Comparison of ENCODE assay signal across 9 cellular contexts in genomic region chr4:105196523-105197145, GRCh38. TPM values are rescaled to one million over a fixed set of nuclear protein-coding genes. Genes with fewer than 3 reads are reported as not detected.
DNase-seq lines count a peak whose midpoint lies in the region; ATAC-seq and TF ChIP-seq lines count a peak whose summit lies in the region.
"Had no signal": no experiment of that assay in that cellular context is flagged by ENCODE, and none has a peak within 500 bp of the region (broad histone marks: within the 10 kb centered on the region; RNA-seq: fewer than 3 reads in every experiment).

No MANE protein-coding gene starts in this region.

- peaks cover 6 to 22% of the 10 kb centered on the region in 2 donors for H3K4me1 Mint-ChIP-seq in effector memory CD8-positive, alpha-beta T cell (ENCODE audit: low read depth in 2 of 2)
- H3K4me1 Mint-ChIP-seq in progenitor cell of endocrine pancreas (ENCODE audit: low read depth): peaks cover 11% of the 10 kb centered on the region

- TF ChIP-seq CTCF in progenitor cell of endocrine pancreas (IDR thresholded peaks at IDR 0.05; ENCODE audit: unreplicated experiment): peak; percentile 16
- TF ChIP-seq CTCF in GM10266 (IDR thresholded peaks at IDR 0.05; ENCODE audit: control insufficient read depth, insufficient read depth, low read depth, missing control alignments): no peak
- TF ChIP-seq CTCF in vagina (IDR thresholded peaks at IDR 0.05): no peak

- no peaks in the 10 kb centered on the region for H3K27me3 ChIP-seq in vagina

- H3K27ac Mint-ChIP-seq in effector memory CD8-positive, alpha-beta T cell: peak overlapping the region in 1 of 2 donors; percentile 26
- H3K27ac Mint-ChIP-seq in progenitor cell of endocrine pancreas: no peak overlapping the region

- TF ChIP-seq POLR2A in vagina (IDR thresholded peaks at IDR 0.05): no peak

- H3K4me1 ChIP-seq in vagina: peaks cover 38% of the 10 kb centered on the region

- H3K27me3 Mint-ChIP-seq in effector memory CD8-positive, alpha-beta T cell: no peaks in the 10 kb centered on the region
- H3K27me3 Mint-ChIP-seq in progenitor cell of endocrine pancreas: no peaks in the 10 kb centered on the region

- H3K9me3 Mint-ChIP-seq in effector memory CD8-positive, alpha-beta T cell: no peaks in the 10 kb centered on the region
- H3K9me3 Mint-ChIP-seq in progenitor cell of endocrine pancreas (ENCODE audit: low read depth): no peaks in the 10 kb centered on the region

- DNase-seq in LHCN-M2 (ENCODE audit: low read depth) (peak; percentile 50), progenitor cell of endocrine pancreas (ENCODE audit: low spot score, unreplicated experiment) (no peak), GM10266 (ENCODE audit: extremely low spot score) (no peak), SK-N-DZ (ENCODE audit: low spot score) (no peak), vagina (ENCODE audit: extremely low spot score in 2 of 2) (no peak), occipital lobe (lab: John Stamatoyannopoulos, UW) (no peak)
- DNase-seq in effector memory CD8-positive, alpha-beta T cell: no peak

- no peaks in the 10 kb centered on the region for H3K36me3 ChIP-seq in vagina

- no peak overlapping the region for H3K4me3 Mint-ChIP-seq in effector memory CD8-positive, alpha-beta T cell
- H3K4me3 Mint-ChIP-seq in progenitor cell of endocrine pancreas (ENCODE audit: low read depth): no peak overlapping the region

- peaks cover 15% of the 10 kb centered on the region for H3K36me3 Mint-ChIP-seq in effector memory CD8-positive, alpha-beta T cell (ENCODE audit: insufficient read depth)
- H3K36me3 Mint-ChIP-seq in progenitor cell of endocrine pancreas (ENCODE audit: insufficient read depth): peaks cover 11% of the 10 kb centered on the region

- H3K9me3 ChIP-seq in vagina: no peaks in the 10 kb centered on the region

- no peak overlapping the region for H3K27ac ChIP-seq in vagina
- H3K27ac ChIP-seq: epithelial cell of prostate had no signal

- intact Hi-C loops in vagina (cut with DNase I): no loop called here

- ATAC-seq in GM18907 (IDR thresholded peaks at IDR 0.05; ENCODE audit: unreplicated experiment): peak; percentile 38
- peak; percentile 41 for ATAC-seq in effector memory CD8-positive, alpha-beta T cell (replicated peaks)

- H3K4me3 ChIP-seq in vagina: no peak overlapping the region

RNA-seq across cellular contexts. Expression of gene TET2, which starts 50.0 kb away (rescaled TPM):
- total RNA-seq in LHCN-M2 (2014; rRNA removed) (8.3 and 9.5 TPM in 2 replicates), progenitor cell of endocrine pancreas (37.2 and 38.2 TPM in 2 replicates), vagina (31.9 TPM), occipital lobe (42.3 TPM)
- 2.1 TPM for polyA plus RNA-seq in LHCN-M2 (2012)
- polyA plus RNA-seq in SK-N-DZ (2014; cell fraction: cytosol; rRNA removed): 5.3 and 5.9 TPM in 2 replicates
- polyA plus RNA-seq in SK-N-DZ (2014; cell fraction: nucleus; rRNA removed): 6.8 and 8.5 TPM in 2 replicates
